In genomic region chr22:32469799-32470212, GRCh38 we compare ENCODE assay signal across 12 cellular contexts. TPM values are rescaled to one million over a fixed set of nuclear protein-coding genes. Genes with fewer than 3 reads are reported as not detected.
DNase-seq lines count a peak whose midpoint lies in the region; ATAC-seq, FAIRE-seq and TF ChIP-seq lines count a peak whose summit lies in the region.
"Had no signal": no experiment of that assay in that cellular context is flagged by ENCODE, and none has a peak within 500 bp of the region (broad histone marks: within the 10 kb centered on the region; RNA-seq: fewer than 3 reads in every experiment).

No MANE protein-coding gene starts in this region.

- H3K9me3 Mint-ChIP-seq in astrocyte (ENCODE audit: unreplicated experiment), result no peaks in the 10 kb centered on the region
- H3K9me3 Mint-ChIP-seq: natural killer cell treated with Interleukin-12 subunit alpha and Interleukin-12 subunit beta and Interleukin-15 and Interleukin-18, amount 100 ng/mL, for 72 hours had no signal

- no peak overlapping the region for H3K4me3 Mint-ChIP-seq in astrocyte (ENCODE audit: unreplicated experiment)
- H3K4me3 Mint-ChIP-seq: natural killer cell treated with Interleukin-12 subunit alpha and Interleukin-12 subunit beta and Interleukin-15 and Interleukin-18, amount 100 ng/mL, for 72 hours had no signal

- no peaks in the 10 kb centered on the region for H3K36me3 ChIP-seq in astrocyte (ENCODE audit: insufficient read depth, low read length)

- peaks cover 14% of the 10 kb centered on the region for H3K27me3 Mint-ChIP-seq in astrocyte (ENCODE audit: low read depth, unreplicated experiment)

- H3K36me3 Mint-ChIP-seq in astrocyte (ENCODE audit: low read depth, unreplicated experiment), result no peaks in the 10 kb centered on the region
- H3K36me3 Mint-ChIP-seq: natural killer cell treated with Interleukin-12 subunit alpha and Interleukin-12 subunit beta and Interleukin-15 and Interleukin-18, amount 100 ng/mL, for 72 hours had no signal

- peak overlapping the region; percentile 44 for H2AFZ ChIP-seq in astrocyte (ENCODE audit: low read depth, low read length)

- 30 to 31% methylated on average over 6 of the region's 6 CpGs for WGBS in lower leg skin, 2 donors

- TF ChIP-seq POLR2A in lower leg skin (IDR thresholded peaks at IDR 0.05), result no peak

- peaks cover 8% of the 10 kb centered on the region for H3K4me1 Mint-ChIP-seq in astrocyte (ENCODE audit: low read depth, unreplicated experiment)

- TF ChIP-seq CTCF in astrocyte (IDR thresholded peaks at IDR 0.05; ENCODE audit: insufficient read depth, low read depth, low read length) (no peak), lower leg skin (IDR thresholded peaks at IDR 0.05) (no peak)

- intact Hi-C loops in lower leg skin (cut with DNase I; ENCODE audit: low total_unique reads), result loop anchor here (10.0 kb wide), 1 partner anchor 805 kb away; the partner anchor contains the start of gene PISD

- H3K9me3 ChIP-seq in astrocyte (ENCODE audit: insufficient read depth, low read depth, low read length), result no peaks in the 10 kb centered on the region

- H3K27ac ChIP-seq in astrocyte (ENCODE audit: low read depth, low read length), result no peak overlapping the region

- peak; percentile 85 for FAIRE-seq in astrocyte (lab: Jason Lieb, UNC)

- DNase-seq in Ammon's horn (ENCODE audit: low spot score) (peak; percentile 72), LHCN-M2 (ENCODE audit: low read depth) (peak; percentile 71), astrocyte (ENCODE audit: low read depth) (peak; percentile 57), lower leg skin (ENCODE audit: low spot score in 2 of 2) (peak; percentile 51 to 86), cerebellar cortex (ENCODE audit: low spot score) (no peak)
- DNase-seq in activated naive CD4-positive, alpha-beta T cell (lab: John Stamatoyannopoulos, UW), result no peak
- DNase-seq: cortex of kidney, NCI-H2081 treated with DMSO at 0.1 percent for 48 hours had no signal

- H3K27me3 ChIP-seq in astrocyte (ENCODE audit: insufficient read depth, low read length), result peaks cover 4% of the 10 kb centered on the region

- no peak overlapping the region for H3K4me2 ChIP-seq in astrocyte (ENCODE audit: low read length)

- ATAC-seq in HG02763 (IDR thresholded peaks at IDR 0.05; ENCODE audit: unreplicated experiment) (no peak), GM21786 (IDR thresholded peaks at IDR 0.05; ENCODE audit: unreplicated experiment) (no peak)
- ATAC-seq: activated CD4-positive, CD25-positive, alpha-beta regulatory T cell treated with anti-CD3 and anti-CD28 coated beads, Interleukin-2, amount 50 U/mL, for 24 hours; natural killer cell treated with Interleukin-12 subunit alpha and Interleukin-12 subunit beta and Interleukin-15 and Interleukin-18, amount 100 ng/mL, for 72 hours had no signal

- H3K79me2 ChIP-seq in astrocyte (ENCODE audit: insufficient read depth, low read length), result peaks cover under 1% of the 10 kb centered on the region

- H3K27ac Mint-ChIP-seq in astrocyte (ENCODE audit: unreplicated experiment), result peak overlapping the region; percentile 87
- H3K27ac Mint-ChIP-seq: natural killer cell treated with Interleukin-12 subunit alpha and Interleukin-12 subunit beta and Interleukin-15 and Interleukin-18, amount 100 ng/mL, for 72 hours had no signal

- H3K4me1 ChIP-seq in astrocyte (ENCODE audit: insufficient read depth, low read length), result peaks cover 7% of the 10 kb centered on the region

- H4K20me1 ChIP-seq in astrocyte (ENCODE audit: insufficient read depth, low read length), result no peaks in the 10 kb centered on the region

- H3K4me3 ChIP-seq in astrocyte (ENCODE audit: insufficient read depth, low read depth, low read length), result no peak overlapping the region
- no peak overlapping the region for H3K4me3 ChIP-seq in lower leg skin (ENCODE audit: low read depth, poor library complexity, severe bottlenecking)

- no peak overlapping the region for H3K9ac ChIP-seq in astrocyte (ENCODE audit: low read length)

RNA-seq across cellular contexts. Expression of gene FBXO7, which starts 4.8 kb away (rescaled TPM):
- total RNA-seq in LHCN-M2 (2014; rRNA removed) (85.6 and 89.5 TPM in 2 replicates), astrocyte (85.2 and 85.9 TPM in 2 replicates), lower leg skin (10 to 100 TPM; 61.6 to 89.4 (median 80.6) TPM)
- 70.6 TPM for polyA plus RNA-seq in LHCN-M2 (2012)

RNA-seq across cellular contexts. Expression of gene BPIFC, which starts 5.6 kb away (rescaled TPM):
- not detected in 2 replicates for total RNA-seq in LHCN-M2 (2014; rRNA removed)
- polyA plus RNA-seq in LHCN-M2 (2012), result not detected
- not detected in 2 replicates for total RNA-seq in astrocyte
- 100 to 1,000 TPM in 1 of 4 donors, 10 to 100 TPM in 3; 33.9 to 204 (median 83.1) TPM for total RNA-seq in lower leg skin
- total RNA-seq: natural killer cell treated with Interleukin-12 subunit alpha and Interleukin-12 subunit beta and Interleukin-15 and Interleukin-18, amount 100 ng/mL, for 72 hours had no signal

RNA-seq across cellular contexts. Expression of gene RTCB, which starts 57.8 kb away (rescaled TPM):
- 101 and 102 TPM in 2 replicates for total RNA-seq in LHCN-M2 (2014; rRNA removed)
- 79.3 TPM for polyA plus RNA-seq in LHCN-M2 (2012)
- total RNA-seq in astrocyte, result 78.1 and 93.1 TPM in 2 replicates
- 100 to 1,000 TPM in 3 of 4 donors, 10 to 100 TPM in 1; 99.6 to 113 (median 102) TPM for total RNA-seq in lower leg skin

Comparison
In these comparisons a context has a peak if more than half of its experiments do, and no peak if none do; other contexts are left out.
1. DNase-seq: peak in Ammon's horn (single experiment), LHCN-M2 (single experiment), astrocyte (single experiment) and lower leg skin (2 of 2); none in activated naive CD4-positive, alpha-beta T cell (0 of 4) and cerebellar cortex (single experiment).
2. RNA of gene BPIFC, which starts 5.6 kb away (total RNA-seq): 33.9 to 204 TPM in lower leg skin; not detected in LHCN-M2 and not detected in astrocyte; every median in the first group is over 10 times any median in the second.